Comparison of ENCODE assay signal across 12 cellular contexts in genomic region chr12:52950553-52950952, GRCh38. TPM values are rescaled to one million over a fixed set of nuclear protein-coding genes. Genes with fewer than 3 reads are reported as not detected.
A peak's percentile ranks its signal among the peaks of the same experiment; 100 is the strongest.
DNase-seq lines count a peak whose midpoint lies in the region; ATAC-seq and TF ChIP-seq lines count a peak whose summit lies in the region.
"Had no signal": no experiment of that assay in that cellular context is flagged by ENCODE, and none has a peak within 500 bp of the region (broad histone marks: within the 10 kb centered on the region; RNA-seq: fewer than 3 reads in every experiment).

No MANE protein-coding gene starts in this region.

- POLR2A ChIA-PET in CD8-positive, alpha-beta memory T cell (lab: Charles Lee) = no interaction called here

- CTCF ChIA-PET in CD8-positive, alpha-beta memory T cell (lab: Charles Lee) = interaction anchor here (2.4 to 3.4 kb wide), 2 partner anchors 30 to 66 kb away, joined by 10 to 12 read pairs; no protein-coding TSS in a partner anchor

- H3K9ac ChIP-seq in parathyroid adenoma = no peak overlapping the region

- peaks cover 6 to 8% of the 10 kb centered on the region in 2 donors for H3K27me3 Mint-ChIP-seq in CD8-positive, alpha-beta memory T cell

- H3K4me2 ChIP-seq in parathyroid adenoma (ENCODE audit: low read length) = peak overlapping the region; percentile 93

- H3K4me1 Mint-ChIP-seq in CD8-positive, alpha-beta memory T cell = peaks cover 4 to 9% (median 4%) of the 10 kb centered on the region in 3 donors

- peak overlapping the region in 3 of 7 donors; percentile 52 to 88 (median 62) for H3K4me3 Mint-ChIP-seq in CD8-positive, alpha-beta memory T cell

- H3K27me3 ChIP-seq in CD8-positive, alpha-beta memory T cell (ENCODE audit: insufficient read depth, low read length, poor library complexity, severe bottlenecking) = no peaks in the 10 kb centered on the region
- H3K27me3 ChIP-seq in parathyroid adenoma (ENCODE audit: control insufficient read depth, insufficient read depth, low read length) = no peaks in the 10 kb centered on the region

- peak overlapping the region; percentile 78 for H3K27ac ChIP-seq in CD8-positive, alpha-beta memory T cell (ENCODE audit: low read depth, low read length)
- no peak overlapping the region for H3K27ac ChIP-seq in parathyroid adenoma

- H3K4me1 ChIP-seq in CD8-positive, alpha-beta memory T cell (ENCODE audit: insufficient read depth, low read length) = peaks cover 7% of the 10 kb centered on the region
- peaks cover 12% of the 10 kb centered on the region for H3K4me1 ChIP-seq in parathyroid adenoma

- no peak for TF ChIP-seq CTCF in fibroblast of the aortic adventitia (IDR thresholded peaks at IDR 0.05; ENCODE audit: insufficient read depth, low read length)
- TF ChIP-seq CTCF in parathyroid adenoma (IDR thresholded peaks at IDR 0.05) = no peak

- H2AFZ ChIP-seq in parathyroid adenoma = no peak overlapping the region

- H3K36me3 Mint-ChIP-seq in CD8-positive, alpha-beta memory T cell = no peaks in the 10 kb centered on the region

- H3K4me3 ChIP-seq in CD8-positive, alpha-beta memory T cell (ENCODE audit: low read length) = no peak overlapping the region
- H3K4me3 ChIP-seq in fibroblast of the aortic adventitia (ENCODE audit: low read depth, low read length) (peak overlapping the region; percentile 77), parathyroid adenoma (ENCODE audit: low read depth, low read length) (peak overlapping the region; percentile 60)

- no peaks in the 10 kb centered on the region for H3K9me3 Mint-ChIP-seq in CD8-positive, alpha-beta memory T cell

- peak overlapping the region in 2 of 8 donors; percentile 10 to 39 for H3K27ac Mint-ChIP-seq in CD8-positive, alpha-beta memory T cell

- no peaks in the 10 kb centered on the region for H3K79me2 ChIP-seq in parathyroid adenoma

- no peak for DNase-seq in CD8-positive, alpha-beta memory T cell
- no peak for DNase-seq in fibroblast of the aortic adventitia (ENCODE audit: low read depth)
- no peak for DNase-seq in activated CD4-positive, alpha-beta T cell treated with anti-CD3 and anti-CD28 coated beads for 48 hours
- DNase-seq in SIG-M5 treated with dmso at 0.1 percent for 504 hours (lab: John Stamatoyannopoulos, UW; ENCODE audit: unreplicated experiment) = no peak
- DNase-seq: activated naive CD4-positive, alpha-beta T cell; effector memory CD4-positive, alpha-beta T cell; NCI-H2171; SIG-M5 had no signal

- ATAC-seq in SK-N-SH treated with all-trans-retinoic acid at 6 μM for 48 hours = no peak
- ATAC-seq in HG02678 (IDR thresholded peaks at IDR 0.05; ENCODE audit: unreplicated experiment) = no peak
- ATAC-seq in HG02763 (IDR thresholded peaks at IDR 0.05; ENCODE audit: unreplicated experiment) = no peak

- H3K36me3 ChIP-seq in CD8-positive, alpha-beta memory T cell (ENCODE audit: insufficient read depth, low read length) = no peaks in the 10 kb centered on the region
- no peaks in the 10 kb centered on the region for H3K36me3 ChIP-seq in parathyroid adenoma (ENCODE audit: control insufficient read depth, insufficient read depth, low read length)

- H3K9me3 ChIP-seq in CD8-positive, alpha-beta memory T cell (ENCODE audit: low read length) = no peaks in the 10 kb centered on the region
- no peaks in the 10 kb centered on the region for H3K9me3 ChIP-seq in parathyroid adenoma (ENCODE audit: control insufficient read depth, low read length)

TF ChIP-seq in SK-N-SH treated with all-trans-retinoic acid at 6 μM for 48 hours, 23 proteins besides CTCF, POLR2A, EP300 and RAD21:
- TF ChIP-seq, protein P1, sequence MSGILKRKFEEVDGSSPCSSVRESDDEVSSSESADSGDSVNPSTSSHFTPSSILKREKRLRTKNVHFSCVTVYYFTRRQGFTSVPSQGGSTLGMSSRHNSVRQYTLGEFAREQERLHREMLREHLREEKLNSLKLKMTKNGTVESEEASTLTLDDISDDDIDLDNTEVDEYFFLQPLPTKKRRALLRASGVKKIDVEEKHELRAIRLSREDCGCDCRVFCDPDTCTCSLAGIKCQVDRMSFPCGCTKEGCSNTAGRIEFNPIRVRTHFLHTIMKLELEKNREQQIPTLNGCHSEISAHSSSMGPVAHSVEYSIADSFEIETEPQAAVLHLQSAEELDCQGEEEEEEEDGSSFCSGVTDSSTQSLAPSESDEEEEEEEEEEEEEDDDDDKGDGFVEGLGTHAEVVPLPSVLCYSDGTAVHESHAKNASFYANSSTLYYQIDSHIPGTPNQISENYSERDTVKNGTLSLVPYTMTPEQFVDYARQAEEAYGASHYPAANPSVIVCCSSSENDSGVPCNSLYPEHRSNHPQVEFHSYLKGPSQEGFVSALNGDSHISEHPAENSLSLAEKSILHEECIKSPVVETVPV (CRISPR knock-in tag; IDR thresholded peaks at IDR 0.05) = peak; percentile 12; the same call in 1 of the 2 replicates
- no peak for TF ChIP-seq BACH2 (CRISPR knock-in tag; IDR thresholded peaks at IDR 0.05; ENCODE audit: borderline replicate concordance)

RNA-seq across cellular contexts. Expression of gene KRT18, which starts 1.6 kb away (rescaled TPM):
- 1 to 10 TPM; 3.5 to 3.9 TPM for total RNA-seq in CD8-positive, alpha-beta memory T cell
- 4.0 TPM for polyA plus RNA-seq in CD8-positive, alpha-beta memory T cell
- 26.8 and 188 TPM in 2 replicates for total RNA-seq in fibroblast of the aortic adventitia (ENCODE audit: low replicate concordance)

RNA-seq across cellular contexts. Expression of gene KRT8, which starts 45.7 kb away (rescaled TPM):
- total RNA-seq in CD8-positive, alpha-beta memory T cell = under 1 TPM in 1 of 2 experiments, not detected in 1; 0.46 TPM
- polyA plus RNA-seq in CD8-positive, alpha-beta memory T cell = 1.0 TPM
- total RNA-seq in fibroblast of the aortic adventitia (ENCODE audit: low replicate concordance) = 5.4 and 15.4 TPM in 2 replicates

RNA-seq across cellular contexts. Expression of gene EIF4B, which starts 55.7 kb away (rescaled TPM):
- total RNA-seq in CD8-positive, alpha-beta memory T cell = 100 to 1,000 TPM; 644 to 660 TPM
- 114 TPM for polyA plus RNA-seq in CD8-positive, alpha-beta memory T cell
- 1,016 and 1,876 TPM in 2 replicates for total RNA-seq in fibroblast of the aortic adventitia (ENCODE audit: low replicate concordance)
